ENCODE assay signal across 22 cellular contexts in the genomic region with DNA sequence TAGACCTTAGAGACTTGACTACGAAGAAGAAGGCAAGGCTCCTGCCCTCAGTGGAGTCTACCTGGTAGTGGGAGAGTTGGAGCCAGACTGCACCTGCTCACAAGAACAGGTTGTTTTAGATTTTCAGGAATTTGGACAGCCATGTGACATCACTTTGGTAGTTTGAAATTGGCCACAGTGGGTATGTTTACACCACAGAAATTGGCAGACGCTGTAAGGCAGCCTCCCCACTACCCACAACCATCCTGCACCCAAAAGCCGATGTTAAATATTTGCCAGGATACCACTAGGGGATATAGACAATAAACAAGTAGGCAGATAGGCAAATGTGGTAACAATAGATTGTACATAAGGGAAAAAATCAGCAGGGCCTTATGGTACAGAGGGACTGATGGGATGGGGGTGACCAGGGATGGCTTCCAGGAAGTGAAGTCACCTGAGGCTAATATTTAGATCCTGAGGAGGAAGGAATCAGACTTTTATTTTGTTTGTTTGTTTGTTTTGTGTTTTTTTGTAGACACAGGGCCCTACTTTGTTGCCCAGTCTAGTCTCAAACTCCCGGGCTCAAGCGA. TPM values are rescaled to one million over a fixed set of nuclear protein-coding genes. Genes with fewer than 3 reads are reported as not detected.
DNase-seq lines count a peak whose midpoint lies in the region; ATAC-seq and TF ChIP-seq lines count a peak whose summit lies in the region.
"Had no signal": no experiment of that assay in that cellular context is flagged by ENCODE, and none has a peak within 500 bp of the region (broad histone marks: within the 10 kb centered on the region; RNA-seq: fewer than 3 reads in every experiment).

No MANE protein-coding gene starts in this region.

- BruUV-seq in Panc1 (replicated peaks; lab: Mats Ljungman, UMichigan): no TSS peak

- POLR2A ChIA-PET in Panc1 (lab: Charles Lee): no interaction called here

- CTCF ChIA-PET in Panc1 (lab: Charles Lee): no interaction called here

- no peaks in the 10 kb centered on the region for H4K20me1 ChIP-seq in smooth muscle cell (ENCODE audit: low read depth)

- H3K4me3 Mint-ChIP-seq in CD14-positive monocyte: no peak overlapping the region
- no peak overlapping the region for H3K4me3 Mint-ChIP-seq in mesothelial cell of epicardium
- H3K4me3 Mint-ChIP-seq: activated CD8-positive, alpha-beta T cell treated with anti-CD3 and anti-CD28 coated beads for 36 hours; activated naive CD4-positive, alpha-beta T cell treated with anti-CD3 and anti-CD28 coated beads for 36 hours; CD8-positive, alpha-beta T cell; natural killer cell treated with Interleukin-12 subunit alpha and Interleukin-12 subunit beta and Interleukin-15 and Interleukin-18, amount 100 ng/mL, for 72 hours had no signal

- WGBS in esophagus, 2 donors: 94 to 95% methylated on average over 5 of the region's 5 CpGs
- 96% methylated on average over 5 of the region's 5 CpGs for WGBS in smooth muscle cell (ENCODE audit: low lambda C conversion rate)

- H3K9me3 Mint-ChIP-seq in CD14-positive monocyte (peaks cover 0 to 2% (median 0%) of the 10 kb centered on the region in 7 donors), mesothelial cell of epicardium (no peaks in the 10 kb centered on the region)
- H3K9me3 Mint-ChIP-seq: activated CD8-positive, alpha-beta T cell treated with anti-CD3 and anti-CD28 coated beads for 36 hours; activated naive CD4-positive, alpha-beta T cell treated with anti-CD3 and anti-CD28 coated beads for 36 hours; CD8-positive, alpha-beta T cell; natural killer cell treated with Interleukin-12 subunit alpha and Interleukin-12 subunit beta and Interleukin-15 and Interleukin-18, amount 100 ng/mL, for 72 hours had no signal

- intact Hi-C loops in CD14-positive monocyte (cut with micrococcal nuclease): no loop called here
- intact Hi-C loops in Panc1 (cut with micrococcal nuclease; ENCODE audit: unreplicated experiment): no loop called here

- no peak for ATAC-seq in Panc1
- no peak for ATAC-seq in HG03135 (IDR thresholded peaks at IDR 0.05; ENCODE audit: unreplicated experiment)
- ATAC-seq: activated CD8-positive, alpha-beta T cell treated with anti-CD3 and anti-CD28 coated beads for 36 hours; CD8-positive, alpha-beta T cell; natural killer cell treated with Interleukin-12 subunit alpha and Interleukin-12 subunit beta and Interleukin-15 and Interleukin-18, amount 100 ng/mL, for 72 hours had no signal

- H3K4me1 ChIP-seq in Panc1 (ENCODE audit: control insufficient read depth, insufficient read depth, low read length) (peaks cover 18% of the 10 kb centered on the region), esophagus (ENCODE audit: control insufficient read depth in 2 of 2, insufficient read depth in 2 of 2, low read length in 1 of 2) (peaks cover 6 to 14% of the 10 kb centered on the region in 2 donors), smooth muscle cell (ENCODE audit: low read depth) (no peaks in the 10 kb centered on the region)

- H3K4me2 ChIP-seq in smooth muscle cell: peak overlapping the region; percentile 4

- DNase-seq in CD14-positive monocyte (ENCODE audit: low spot score) (no peak), Panc1 (ENCODE audit: low read depth, low spot score) (no peak), smooth muscle cell (lab: John Stamatoyannopoulos, UW; ENCODE audit: unreplicated experiment) (no peak), DMS153 (lab: John Stamatoyannopoulos, UW) (no peak), mesothelial cell of epicardium (ENCODE audit: low spot score in 2 of 2, unreplicated experiment in 2 of 2) (no peak)
- DNase-seq in activated T-cell treated with anti-CD3 and anti-CD28 coated beads, Interleukin-2, amount 50 U/mL, for 48 hours: no peak
- DNase-seq: activated CD4-positive, CD25-positive, alpha-beta regulatory T cell treated with anti-CD3 and anti-CD28 coated beads, Interleukin-2, amount 50 U/mL, for 72 hours; activated CD8-positive, alpha-beta T cell treated with anti-CD3 and anti-CD28 coated beads for 36 hours; activated naive CD4-positive, alpha-beta T cell treated with anti-CD3 and anti-CD28 coated beads for 36 hours; activated T-cell treated with anti-CD3 and anti-CD28 coated beads for 4 hours; CD8-positive, alpha-beta T cell; DMS79; effector CD4-positive, alpha-beta T cell; Kasumi-1; mesendoderm; NCI-H187; pancreas; SHP77; stimulated activated CD4-positive, alpha-beta T cell treated with anti-CD3 and anti-CD28 coated beads, Interleukin-15, amount 100 ng/mL, for 24 hours had no signal

- H3K27ac Mint-ChIP-seq in CD14-positive monocyte (peak overlapping the region in 6 of 7 donors; percentile 99 to 100 (median 100)), mesothelial cell of epicardium (no peak overlapping the region)
- H3K27ac Mint-ChIP-seq: activated CD8-positive, alpha-beta T cell treated with anti-CD3 and anti-CD28 coated beads for 36 hours; activated naive CD4-positive, alpha-beta T cell treated with anti-CD3 and anti-CD28 coated beads for 36 hours; CD8-positive, alpha-beta T cell had no signal

- TF ChIP-seq CTCF in CD14-positive monocyte (IDR thresholded peaks at IDR 0.05): no peak
- TF ChIP-seq CTCF in Panc1 (IDR thresholded peaks at IDR 0.05): no peak
- no peak for TF ChIP-seq CTCF in smooth muscle cell (IDR thresholded peaks at IDR 0.05; ENCODE audit: borderline replicate concordance, insufficient read depth, poor library complexity, severe bottlenecking)
- no peak for TF ChIP-seq CTCF in mesothelial cell of epicardium (IDR thresholded peaks at IDR 0.05; ENCODE audit: unreplicated experiment)

- H3K36me3 ChIP-seq in Panc1 (ENCODE audit: control insufficient read depth, insufficient read depth, low read length): no peaks in the 10 kb centered on the region
- no peaks in the 10 kb centered on the region for H3K36me3 ChIP-seq in esophagus (ENCODE audit: control insufficient read depth in 2 of 2, insufficient read depth in 2 of 2, low read length in 1 of 2)
- H3K36me3 ChIP-seq in smooth muscle cell (ENCODE audit: low read depth): no peaks in the 10 kb centered on the region
- H3K36me3 ChIP-seq: pancreas had no signal

- H3K27me3 Mint-ChIP-seq in CD14-positive monocyte (ENCODE audit: low read depth in 3 of 3) (peaks cover 0 to 15% (median 0%) of the 10 kb centered on the region in 3 donors), mesothelial cell of epicardium (ENCODE audit: low read depth) (no peaks in the 10 kb centered on the region)
- H3K27me3 Mint-ChIP-seq: activated CD8-positive, alpha-beta T cell treated with anti-CD3 and anti-CD28 coated beads for 36 hours; natural killer cell treated with Interleukin-12 subunit alpha and Interleukin-12 subunit beta and Interleukin-15 and Interleukin-18, amount 100 ng/mL, for 72 hours had no signal

- H3K9me3 ChIP-seq in Panc1 (ENCODE audit: control insufficient read depth, insufficient read depth, low read depth, low read length): no peaks in the 10 kb centered on the region
- H3K9me3 ChIP-seq in esophagus (ENCODE audit: control insufficient read depth in 2 of 2, insufficient read depth in 1 of 2, low read depth in 1 of 2, low read length in 1 of 2): no peaks in the 10 kb centered on the region
- no peaks in the 10 kb centered on the region for H3K9me3 ChIP-seq in smooth muscle cell (replicated peaks; ENCODE audit: low read depth)
- H3K9me3 ChIP-seq: pancreas had no signal

- H3K36me3 Mint-ChIP-seq in CD14-positive monocyte (peaks cover 12 to 18% of the 10 kb centered on the region in 2 donors), mesothelial cell of epicardium (no peaks in the 10 kb centered on the region)
- H3K36me3 Mint-ChIP-seq: CD8-positive, alpha-beta T cell; natural killer cell treated with Interleukin-12 subunit alpha and Interleukin-12 subunit beta and Interleukin-15 and Interleukin-18, amount 100 ng/mL, for 72 hours had no signal

- in situ Hi-C loops in Panc1 (cut with HindIII; ENCODE audit: low pct_unique_long_range_greater_than_20kb, low sequenced_read_pairs): no loop called here

- H3K4me3 ChIP-seq in Panc1 (ENCODE audit: low read depth in 2 of 2, low read length in 2 of 2): no peak overlapping the region
- no peak overlapping the region for H3K4me3 ChIP-seq in esophagus (ENCODE audit: low read depth in 1 of 2, low read length in 2 of 2)
- H3K4me3 ChIP-seq in smooth muscle cell: no peak overlapping the region
- H3K4me3 ChIP-seq: pancreas had no signal

- H3K27ac ChIP-seq in Panc1 (ENCODE audit: low read length) (peak overlapping the region; percentile 5; the same call in 1 of the 2 replicates), esophagus (ENCODE audit: low read depth in 2 of 2, low read length in 1 of 2) (peak overlapping the region; percentile 30 to 81), smooth muscle cell (ENCODE audit: low read depth) (peak overlapping the region; percentile 84)

- no peaks in the 10 kb centered on the region for H3K27me3 ChIP-seq in Panc1 (ENCODE audit: control insufficient read depth, insufficient read depth, low read length)
- H3K27me3 ChIP-seq in esophagus (ENCODE audit: control insufficient read depth in 1 of 2, insufficient read depth in 2 of 2, low read length in 2 of 2): no peaks in the 10 kb centered on the region
- no peaks in the 10 kb centered on the region for H3K27me3 ChIP-seq in smooth muscle cell (ENCODE audit: low read depth)
- H3K27me3 ChIP-seq: pancreas had no signal

- no peaks in the 10 kb centered on the region for H3K79me2 ChIP-seq in smooth muscle cell (ENCODE audit: low read depth)

- H2AFZ ChIP-seq in smooth muscle cell (ENCODE audit: low read depth): no peak overlapping the region

- peaks cover 4% of the 10 kb centered on the region for H3F3A ChIP-seq in smooth muscle cell (ENCODE audit: low read depth)

- H3K4me1 Mint-ChIP-seq in CD14-positive monocyte (peaks cover 76% of the 10 kb centered on the region), mesothelial cell of epicardium (peaks cover 10% of the 10 kb centered on the region)

- peak overlapping the region; percentile 70 for H3K9ac ChIP-seq in smooth muscle cell (ENCODE audit: low read depth)

RNA-seq across cellular contexts. Expression of a gene that starts 31.1 kb away (rescaled TPM):
- polyA plus RNA-seq in CD14-positive monocyte: 1,000 to 10,000 TPM; 1,963 to 3,954 TPM
- total RNA-seq in Panc1 (2021; ENCODE audit: unreplicated experiment): 79.9 TPM
- polyA plus RNA-seq in Panc1 (2012; ENCODE audit: insufficient read length): 65.0 TPM
- polyA plus RNA-seq in esophagus: 100 to 1,000 TPM in 1 of 2 donors, 10 to 100 TPM in 1; 90.4 to 129 TPM
- 751 and 817 TPM in 2 replicates for total RNA-seq in smooth muscle cell
- polyA plus RNA-seq in smooth muscle cell: 656 and 995 TPM in 2 replicates
- total RNA-seq in mesothelial cell of epicardium: 116 to 126 TPM (median 120 TPM) in 3 replicates

RNA-seq across cellular contexts. Expression of a gene that starts 32.0 kb away (rescaled TPM):
- polyA plus RNA-seq in CD14-positive monocyte (10 to 100 TPM; 28.3 to 34.1 TPM), esophagus (10 to 100 TPM; 45.2 to 47.1 TPM), smooth muscle cell (33.2 and 38.2 TPM in 2 replicates)
- total RNA-seq in Panc1 (2021; ENCODE audit: unreplicated experiment) (206 TPM), smooth muscle cell (135 and 140 TPM in 2 replicates), mesothelial cell of epicardium (107 to 110 TPM (median 109 TPM) in 3 replicates)
- 419 TPM for polyA plus RNA-seq in Panc1 (2012; ENCODE audit: insufficient read length)

Comparison
In these comparisons a context has a peak if more than half of its experiments do, and no peak if none do; other contexts are left out.
1. H3K27ac ChIP-seq: peak in every context shown above with its lines; median percentile 84 in smooth muscle cell; 56 in esophagus; 5 in Panc1.